In the genomic region with DNA sequence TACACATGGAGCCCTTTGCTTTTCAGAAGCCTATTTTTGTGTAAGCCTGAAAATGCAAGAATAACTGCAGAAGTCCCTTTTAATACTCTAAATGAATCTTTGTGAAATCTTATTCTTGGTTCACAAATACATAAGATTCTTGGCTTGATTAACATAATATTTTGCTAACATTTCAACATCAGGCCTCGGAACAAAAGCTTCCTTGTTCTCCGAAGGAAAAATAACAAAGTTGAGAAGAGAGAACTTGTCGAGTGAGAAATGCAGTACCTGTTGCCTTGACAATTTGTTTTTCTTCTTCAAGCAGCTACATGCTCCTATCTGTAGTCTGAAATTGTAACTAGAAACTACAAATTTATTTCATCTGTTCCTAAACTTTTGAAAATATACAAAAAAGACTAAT, we compare ENCODE assay signal across 1 cellular context.
TF ChIP-seq lines count a peak whose summit lies in the region.

No MANE protein-coding gene starts in this region.

TF ChIP-seq in HepG2, 621 proteins besides CTCF, POLR2A, EP300 and RAD21 (continued from another document):
- TF ChIP-seq NFIB (CRISPR knock-in tag; IDR thresholded peaks at IDR 0.05; ENCODE audit: borderline replicate concordance) (no peak), ZNF281 (CRISPR knock-in tag; IDR thresholded peaks at IDR 0.05; ENCODE audit: borderline replicate concordance) (no peak), NFE2 (CRISPR knock-in tag; IDR thresholded peaks at IDR 0.05) (no peak), ZNF883 (CRISPR knock-in tag; IDR thresholded peaks at IDR 0.05; ENCODE audit: not compliant biosample characterization) (no peak), ZNF792 (CRISPR knock-in tag; IDR thresholded peaks at IDR 0.05) (no peak), ZNF616 (CRISPR knock-in tag; IDR thresholded peaks at IDR 0.05; ENCODE audit: low read depth) (no peak), ATF7 (IDR thresholded peaks at IDR 0.05) (no peak), ATF7 (CRISPR knock-in tag; IDR thresholded peaks at IDR 0.05) (no peak), ZNF33B (CRISPR knock-in tag; IDR thresholded peaks at IDR 0.05) (no peak)
